In the genomic region with DNA sequence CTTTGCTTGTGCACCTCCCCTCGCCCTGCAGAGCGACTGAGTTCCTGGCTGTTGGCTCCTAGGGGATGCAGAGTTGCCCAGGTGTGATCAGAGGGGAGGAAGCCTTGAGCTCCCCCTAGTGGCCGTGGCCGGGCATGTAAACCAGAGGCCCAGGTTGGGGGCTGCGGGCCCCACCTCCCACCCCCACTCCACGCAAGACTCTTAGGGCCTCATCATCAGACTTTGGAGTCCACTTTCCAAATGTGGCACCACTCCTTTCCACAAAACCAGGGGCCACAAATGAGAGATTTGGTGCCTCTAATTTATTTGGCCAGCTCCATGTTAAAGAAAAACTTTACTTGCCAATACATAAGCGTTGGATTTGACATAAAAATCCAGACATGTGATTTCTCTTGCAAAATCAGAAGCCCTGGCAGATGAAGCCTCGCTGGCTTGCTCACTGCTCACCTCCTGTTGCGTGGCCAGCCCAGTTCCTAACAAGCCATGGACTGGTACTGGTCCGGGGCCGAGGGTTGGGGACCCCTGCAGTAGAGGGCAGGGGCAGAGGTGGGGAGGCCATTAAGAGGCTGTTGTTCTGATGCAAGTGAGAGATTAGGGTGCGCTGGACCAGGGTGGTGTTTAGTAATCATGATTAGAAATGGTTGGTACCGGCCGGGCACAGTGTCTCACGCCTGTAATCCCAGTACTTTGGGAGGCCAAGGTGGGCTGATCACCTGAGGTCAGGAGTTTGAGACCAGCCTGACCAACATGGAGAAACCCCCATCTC, we compare ENCODE assay signal across 8 cellular contexts. TPM values are rescaled to one million over a fixed set of nuclear protein-coding genes. Genes with fewer than 3 reads are reported as not detected.
DNase-seq lines count a peak whose midpoint lies in the region; ATAC-seq and TF ChIP-seq lines count a peak whose summit lies in the region.

No MANE protein-coding gene starts in this region.

- peak; percentile 47 for ATAC-seq in GM18867 (IDR thresholded peaks at IDR 0.05; ENCODE audit: unreplicated experiment)
- no peak for ATAC-seq in HG03095 (IDR thresholded peaks at IDR 0.05; ENCODE audit: unreplicated experiment)

- H3K36me3 ChIP-seq in prostate gland: no peaks in the 10 kb centered on the region

- TF ChIP-seq CTCF in prostate gland (IDR thresholded peaks at IDR 0.05): peak; percentile 53 to 84 (median 71)

- TF ChIP-seq POLR2A in prostate gland (IDR thresholded peaks at IDR 0.05): no peak

- no peaks in the 10 kb centered on the region for H3K4me1 ChIP-seq in prostate gland (replicated peaks)

- DNase-seq in NCI-H82 treated with DMSO at 0.1 percent for 48 hours (lab: John Stamatoyannopoulos, UW; ENCODE audit: unreplicated experiment): peak; percentile 29
- peak; percentile 7 for DNase-seq in activated T-helper 1 cell treated with Interleukin-2 at 50 U/mL for 16 hours (ENCODE audit: low read depth)
- DNase-seq in germinal center (ENCODE audit: low spot score): peak; percentile 76
- DNase-seq in prostate gland (ENCODE audit: low spot score): peak; percentile 46
- no peak for DNase-seq in SKM-1 treated with dmso at 0.1 percent for 144 hours (lab: John Stamatoyannopoulos, UW; ENCODE audit: unreplicated experiment)
- no peak for DNase-seq in HCEC 1CT

- H3K27me3 ChIP-seq in prostate gland (replicated peaks; ENCODE audit: insufficient read depth): no peaks in the 10 kb centered on the region

- H3K27ac ChIP-seq in prostate gland: no peak overlapping the region

- intact Hi-C loops in prostate gland (cut with DNase I): loop anchor here (5.0 kb wide), 1 partner anchor 260 kb away; no protein-coding TSS in a partner anchor

- H3K9me3 ChIP-seq in prostate gland: no peaks in the 10 kb centered on the region

- 54% methylated on average over 15 of the region's 15 CpGs for WGBS in prostate gland

- H3K4me3 ChIP-seq in prostate gland: no peak overlapping the region

RNA-seq across cellular contexts. Expression of gene GAS7, which starts 28.7 kb away (rescaled TPM):
- 100 to 1,000 TPM in 1 of 2 donors, 10 to 100 TPM in 1; 10.3 to 144 TPM for total RNA-seq in prostate gland

Comparison
In these comparisons a context has a peak if more than half of its experiments do, and no peak if none do; other contexts are left out.
1. DNase-seq: peak in NCI-H82 treated with DMSO at 0.1 percent for 48 hours (single experiment), activated T-helper 1 cell treated with Interleukin-2 at 50 U/mL for 16 hours (single experiment), germinal center (single experiment) and prostate gland (single experiment); none in SKM-1 treated with dmso at 0.1 percent for 144 hours (single experiment) and HCEC 1CT (single experiment).